Comparison of ENCODE assay signal across 9 cellular contexts in the genomic region with DNA sequence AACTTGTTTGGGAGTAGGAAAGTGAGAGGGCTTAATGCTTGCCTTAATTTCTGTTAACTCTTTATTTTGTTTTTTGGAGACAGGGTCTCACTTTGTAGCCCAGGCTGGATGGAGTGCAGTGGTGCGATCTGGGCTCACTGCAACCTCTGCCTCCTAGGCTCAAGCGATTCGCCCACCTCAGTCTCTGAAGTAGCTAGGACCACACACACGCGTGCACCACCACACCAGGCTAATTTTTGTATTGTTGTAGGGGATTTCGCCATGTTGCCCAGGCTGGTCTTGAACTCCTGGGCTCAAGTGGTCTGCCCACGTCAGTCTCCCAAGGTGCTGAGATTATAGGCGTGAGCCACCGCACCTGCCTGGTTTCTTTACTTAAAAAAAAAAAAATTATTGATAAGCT. TPM values are rescaled to one million over a fixed set of nuclear protein-coding genes. Genes with fewer than 3 reads are reported as not detected.
DNase-seq lines count a peak whose midpoint lies in the region; ATAC-seq and TF ChIP-seq lines count a peak whose summit lies in the region.
"Had no signal": no experiment of that assay in that cellular context is flagged by ENCODE, and none has a peak within 500 bp of the region (broad histone marks: within the 10 kb centered on the region; RNA-seq: fewer than 3 reads in every experiment).

No MANE protein-coding gene starts in this region.

- H3K9ac ChIP-seq in subcutaneous abdominal adipose tissue (ENCODE audit: low read length in 5 of 5) = peak overlapping the region in 2 of 5 donors; percentile 25 to 95

- H3K27ac Mint-ChIP-seq in activated naive CD4-positive, alpha-beta T cell treated with anti-CD3 and anti-CD28 coated beads, Interleukin-2, amount 10 ng/mL, durations not matched to agents 7 days and 5 days = peak overlapping the region; percentile 91
- H3K27ac Mint-ChIP-seq in activated B cell treated with CpG ODN at 0.5 μM for 24 hours (no peak overlapping the region), glutamatergic neuron (ENCODE audit: unreplicated experiment) (no peak overlapping the region)

- H3K4me3 ChIP-seq in subcutaneous abdominal adipose tissue (ENCODE audit: low read depth in 1 of 5, low read length in 5 of 5) = peak overlapping the region in 4 of 5 donors; percentile 21 to 80 (median 56)

- H3K4me3 Mint-ChIP-seq in activated naive CD4-positive, alpha-beta T cell treated with anti-CD3 and anti-CD28 coated beads, Interleukin-2, amount 10 ng/mL, durations not matched to agents 7 days and 5 days = peak overlapping the region; percentile 82
- H3K4me3 Mint-ChIP-seq in activated B cell treated with CpG ODN at 0.5 μM for 24 hours (peak overlapping the region; percentile 35), glutamatergic neuron (ENCODE audit: unreplicated experiment) (peak overlapping the region; percentile 87)

- no peaks in the 10 kb centered on the region for H3K9me3 ChIP-seq in subcutaneous abdominal adipose tissue (ENCODE audit: control insufficient read depth in 5 of 5, low read length in 5 of 5)

- POLR2A ChIA-PET in activated B cell treated with CpG ODN at 0.5 μM for 24 hours (lab: Charles Lee) = interaction anchor here (0.7 kb wide), 1 partner anchor 1402 kb away, joined by 4 read pairs; no protein-coding TSS in a partner anchor

- CTCF ChIA-PET in activated naive CD4-positive, alpha-beta T cell treated with anti-CD3 and anti-CD28 coated beads, Interleukin-2, amount 10 ng/mL, durations not matched to agents 7 days and 5 days (lab: Charles Lee) = interaction anchor here (0.8 to 1.7 kb wide), 2 partner anchors 17 to 436 kb away, joined by 3 to 9 read pairs; no protein-coding TSS in a partner anchor
- CTCF ChIA-PET in activated B cell treated with CpG ODN at 0.5 μM for 24 hours (lab: Charles Lee) = no interaction called here

- H3K27ac ChIP-seq in subcutaneous abdominal adipose tissue (ENCODE audit: low read depth, low read length) = peak overlapping the region; percentile 86

- peaks cover 64% of the 10 kb centered on the region for H3K4me1 Mint-ChIP-seq in activated naive CD4-positive, alpha-beta T cell treated with anti-CD3 and anti-CD28 coated beads, Interleukin-2, amount 10 ng/mL, durations not matched to agents 7 days and 5 days
- H3K4me1 Mint-ChIP-seq in activated B cell treated with CpG ODN at 0.5 μM for 24 hours = peaks cover 48% of the 10 kb centered on the region
- peaks cover 18% of the 10 kb centered on the region for H3K4me1 Mint-ChIP-seq in glutamatergic neuron (ENCODE audit: low read depth, unreplicated experiment)

- no peak for DNase-seq in activated naive CD4-positive, alpha-beta T cell treated with anti-CD3 and anti-CD28 coated beads, Interleukin-2, amount 10 ng/mL, durations not matched to agents 7 days and 5 days
- no peak for DNase-seq in activated naive CD4-positive, alpha-beta T cell treated with Interleukin-2 at 50 U/mL for 16 hours
- DNase-seq in activated B cell treated with CpG ODN at 0.5 μM for 24 hours (no peak), glutamatergic neuron (no peak), KG1 (lab: John Stamatoyannopoulos, UW) (no peak)
- no peak for DNase-seq in stimulated activated naive CD4-positive, alpha-beta T cell treated with Interleukin-2 at 50 U/mL for 16 hours (lab: John Stamatoyannopoulos, UW)
- DNase-seq: NCI-H226 had no signal

- peaks cover 25% of the 10 kb centered on the region for H3K27me3 Mint-ChIP-seq in activated naive CD4-positive, alpha-beta T cell treated with anti-CD3 and anti-CD28 coated beads, Interleukin-2, amount 10 ng/mL, durations not matched to agents 7 days and 5 days
- H3K27me3 Mint-ChIP-seq in activated B cell treated with CpG ODN at 0.5 μM for 24 hours (peaks cover 6% of the 10 kb centered on the region), glutamatergic neuron (ENCODE audit: unreplicated experiment) (peaks cover 5% of the 10 kb centered on the region)

- H3K4me1 ChIP-seq in subcutaneous abdominal adipose tissue (ENCODE audit: control insufficient read depth in 5 of 5, insufficient read depth in 5 of 5, low read length in 5 of 5) = peaks cover 5 to 45% (median 38%) of the 10 kb centered on the region in 5 donors

- peaks cover 23% of the 10 kb centered on the region for H3K36me3 Mint-ChIP-seq in activated naive CD4-positive, alpha-beta T cell treated with anti-CD3 and anti-CD28 coated beads, Interleukin-2, amount 10 ng/mL, durations not matched to agents 7 days and 5 days
- peaks cover 16% of the 10 kb centered on the region for H3K36me3 Mint-ChIP-seq in activated B cell treated with CpG ODN at 0.5 μM for 24 hours (ENCODE audit: low read depth)
- H3K36me3 Mint-ChIP-seq in glutamatergic neuron (ENCODE audit: unreplicated experiment) = no peaks in the 10 kb centered on the region

- ATAC-seq in activated B cell treated with CpG ODN at 0.5 μM for 24 hours (ENCODE audit: low read depth) = no peak
- no peak for ATAC-seq in GM21515 (IDR thresholded peaks at IDR 0.05; ENCODE audit: unreplicated experiment)

- H3K9me3 Mint-ChIP-seq in activated naive CD4-positive, alpha-beta T cell treated with anti-CD3 and anti-CD28 coated beads, Interleukin-2, amount 10 ng/mL, durations not matched to agents 7 days and 5 days = no peaks in the 10 kb centered on the region
- H3K9me3 Mint-ChIP-seq in activated B cell treated with CpG ODN at 0.5 μM for 24 hours = no peaks in the 10 kb centered on the region
- H3K9me3 Mint-ChIP-seq in glutamatergic neuron (ENCODE audit: unreplicated experiment) = peaks cover 3% of the 10 kb centered on the region

- peaks cover 0 to 9% (median 7%) of the 10 kb centered on the region in 5 donors for H3K36me3 ChIP-seq in subcutaneous abdominal adipose tissue (ENCODE audit: control insufficient read depth in 5 of 5, insufficient read depth in 5 of 5, low read length in 5 of 5)

- TF ChIP-seq CTCF in activated B cell treated with CpG ODN at 0.5 μM for 24 hours (IDR thresholded peaks at IDR 0.05) (no peak), glutamatergic neuron (IDR thresholded peaks at IDR 0.05; ENCODE audit: partially characterized antibody, unreplicated experiment) (no peak)

- peaks cover 4 to 11% (median 6%) of the 10 kb centered on the region in 5 donors for H3K27me3 ChIP-seq in subcutaneous abdominal adipose tissue (ENCODE audit: control insufficient read depth in 5 of 5, insufficient read depth in 4 of 5, low read length in 5 of 5)

- intact Hi-C loops in activated B cell treated with CpG ODN at 0.5 μM for 24 hours (cut with micrococcal nuclease) = no loop called here

RNA-seq across cellular contexts. Expression of a gene that starts 1.9 kb away (rescaled TPM):
- total RNA-seq in activated B cell treated with CpG ODN at 0.5 μM for 24 hours (28.0 and 32.7 TPM in 2 replicates), glutamatergic neuron (ENCODE audit: unreplicated experiment) (42.8 TPM)

Comparison
In these comparisons a context has a peak if more than half of its experiments do, and no peak if none do; other contexts are left out.
1. H3K4me3 Mint-ChIP-seq: peak in every context shown above with its lines; median percentile 87 in glutamatergic neuron; 82 in activated naive CD4-positive, alpha-beta T cell treated with anti-CD3 and anti-CD28 coated beads, Interleukin-2, amount 10 ng/mL, durations not matched to agents 7 days and 5 days; 35 in activated B cell treated with CpG ODN at 0.5 μM for 24 hours.